In the genomic region with DNA sequence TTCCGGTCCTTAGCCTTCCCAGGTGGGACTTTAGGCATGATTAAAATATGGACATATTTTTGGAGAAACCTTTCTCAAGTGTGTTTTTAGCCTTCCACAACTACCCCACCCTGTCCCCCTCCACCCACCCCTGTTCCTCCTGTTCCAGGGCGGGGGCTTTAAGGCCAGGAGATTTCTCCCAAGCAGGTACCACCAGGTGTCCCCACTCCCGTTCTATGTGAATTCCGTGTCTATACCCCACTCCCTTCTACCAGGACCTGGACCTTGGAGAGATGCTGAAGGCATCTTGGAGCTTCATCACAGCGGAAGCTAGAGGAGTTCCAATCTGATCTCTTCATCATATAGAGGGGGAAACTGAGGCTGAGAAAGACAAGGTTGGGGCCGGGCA, we compare ENCODE assay signal across 21 cellular contexts. TPM values are rescaled to one million over a fixed set of nuclear protein-coding genes. Genes with fewer than 3 reads are reported as not detected.
DNase-seq lines count a peak whose midpoint lies in the region; FAIRE-seq and TF ChIP-seq lines count a peak whose summit lies in the region.
"Had no signal": no experiment of that assay in that cellular context is flagged by ENCODE, and none has a peak within 500 bp of the region (broad histone marks: within the 10 kb centered on the region; RNA-seq: fewer than 3 reads in every experiment).

No MANE protein-coding gene starts in this region.

- H3K23me2 ChIP-seq in H9 (ENCODE audit: insufficient read length, low read depth, low read length, poor library complexity, severe bottlenecking) = no peaks in the 10 kb centered on the region

- H3K4me3 Mint-ChIP-seq in H9 = no peak overlapping the region
- H3K4me3 Mint-ChIP-seq: CD4-positive, alpha-beta T cell had no signal

- no peak overlapping the region for H3K9ac ChIP-seq in H9 (ENCODE audit: extremely low read depth, insufficient read length, low read length)
- H3K9ac ChIP-seq: BLaER1 had no signal

- H3K4me1 ChIP-seq in H9 (ENCODE audit: insufficient read depth, low read length) = peaks cover 15% of the 10 kb centered on the region; the same call in 1 of the 2 replicates
- no peaks in the 10 kb centered on the region for H3K4me1 ChIP-seq in hepatocyte (ENCODE audit: insufficient read depth)

- H3K36me3 ChIP-seq in hepatocyte (replicated peaks; ENCODE audit: insufficient read depth, low read depth) = no peaks in the 10 kb centered on the region
- H3K36me3 ChIP-seq: BLaER1 had no signal

- H3K4me1 Mint-ChIP-seq in H9 = peaks cover 62 to 92% of the 10 kb centered on the region in 2 experiments

- no peak overlapping the region for H4K8ac ChIP-seq in H9 (replicated peaks; ENCODE audit: insufficient read length, low read depth, low read length)

- H2BK5ac ChIP-seq in H9 (ENCODE audit: insufficient read length, low read length) = no peak overlapping the region

- H3K27ac ChIP-seq in H9 (ENCODE audit: insufficient read length, low read depth, low read length) (no peak overlapping the region), hepatocyte (no peak overlapping the region), caudate nucleus (ENCODE audit: low read depth, low read length) (no peak overlapping the region)
- H3K27ac ChIP-seq: BLaER1 had no signal

- H2BK20ac ChIP-seq in H9 (ENCODE audit: low read depth, low read length, poor library complexity, severe bottlenecking) = no peak overlapping the region

- no peak overlapping the region for H3K23ac ChIP-seq in H9 (ENCODE audit: insufficient read length, low read depth, low read length)

- no peaks in the 10 kb centered on the region for H3K79me1 ChIP-seq in H9 (ENCODE audit: insufficient read depth, low read depth, low read length, poor library complexity, severe bottlenecking)

- H3K79me2 ChIP-seq in H9 (ENCODE audit: insufficient read depth, low read length) = no peaks in the 10 kb centered on the region
- H3K79me2 ChIP-seq in hepatocyte = no peaks in the 10 kb centered on the region

- H2AFZ ChIP-seq in H9 (ENCODE audit: low read length) (no peak overlapping the region), hepatocyte (no peak overlapping the region)

- H3K27ac Mint-ChIP-seq in H9 = no peak overlapping the region
- H3K27ac Mint-ChIP-seq: CD4-positive, alpha-beta T cell had no signal

- H2BK120ac ChIP-seq in H9 (ENCODE audit: low read depth, low read length, poor library complexity, severe bottlenecking) = no peak overlapping the region

- no peak overlapping the region for H3K14ac ChIP-seq in H9 (ENCODE audit: insufficient read depth, low read length)

- TF ChIP-seq CTCF in GM13977 (IDR thresholded peaks at IDR 0.05; ENCODE audit: extremely low read depth, insufficient read depth, missing control alignments) = no peak
- TF ChIP-seq CTCF in H9 (conservative IDR thresholded peaks at IDR 0.05) = 0 out of 3 replicates have a peak, but pooled peaks have one; percentile 18
- TF ChIP-seq CTCF in hepatocyte (IDR thresholded peaks at IDR 0.05; ENCODE audit: poor library complexity) = no peak

- no peak overlapping the region for H2BK12ac ChIP-seq in H9 (ENCODE audit: insufficient read length, low read depth, low read length)

- no peaks in the 10 kb centered on the region for H3K9me2 ChIP-seq in hepatocyte (replicated peaks; ENCODE audit: insufficient read depth)

- in situ Hi-C loops in GM13977 (cut with MboI; ENCODE audit: low pct_unique_long_range_greater_than_20kb, low sequenced_read_pairs, unreplicated experiment) = no loop called here

- H3K27me3 Mint-ChIP-seq in H9 (ENCODE audit: low read depth) = peaks cover 28% of the 10 kb centered on the region

- H3K9me3 Mint-ChIP-seq in H9 = no peaks in the 10 kb centered on the region; a peak in 1 of 5 replicates
- H3K9me3 Mint-ChIP-seq: CD4-positive, alpha-beta T cell had no signal

- no CpG with 5 or more reads among the region's 6 CpGs for WGBS in H9 (ENCODE audit: extremely low coverage, insufficient read length, low lambda C conversion rate)
- WGBS in hepatocyte (ENCODE audit: low lambda C conversion rate, missing lambda C conversion rate) = 59% methylated on average over 6 of the region's 6 CpGs

- no peaks in the 10 kb centered on the region for H3K36me3 Mint-ChIP-seq in H9 (ENCODE audit: insufficient read depth in 1 of 3, low read depth in 3 of 3)

- H3T11ph ChIP-seq in H9 (ENCODE audit: low read length) = no peak overlapping the region

- H2AK5ac ChIP-seq in H9 (ENCODE audit: insufficient read length, low read length) = no peak overlapping the region

- H3K18ac ChIP-seq in H9 (ENCODE audit: insufficient read length, low read depth, low read length) = no peak overlapping the region

- no peaks in the 10 kb centered on the region for H3K9me3 ChIP-seq in H9 (ENCODE audit: control insufficient read depth, low read depth, low read length)
- H3K9me3 ChIP-seq in hepatocyte (ENCODE audit: low read depth) = no peaks in the 10 kb centered on the region
- H3K9me3 ChIP-seq: BLaER1 had no signal

- DNase-seq in GM13977 (ENCODE audit: low spot score) (peak; percentile 14), H9 (no peak), hepatocyte (ENCODE audit: low spot score) (peak; percentile 3), urothelium cell line (ENCODE audit: low spot score) (no peak), dermis blood vessel endothelial cell (no peak), caudate nucleus (lab: John Stamatoyannopoulos, UW) (no peak), iPS-NIHi7 (ENCODE audit: extremely low spot score) (no peak)
- DNase-seq: ACHN; CD4-positive, alpha-beta T cell; COR-L47; DMS79 treated with DMSO at 0.1 percent for 48 hours; GOT3; KG1; NCI-H1092 treated with DMSO at 0.1 percent for 48 hours; NCI-H1436 treated with DMSO at 0.1 percent for 48 hours; NCI-H1930; NCI-H226; NCI-H510A treated with DMSO at 0.1 percent for 48 hours; NCI-H748 treated with DMSO at 0.1 percent for 48 hours had no signal

- H4K5ac ChIP-seq in H9 (ENCODE audit: insufficient read length, low read depth, low read length) = no peak overlapping the region

- H2BK15ac ChIP-seq in H9 (ENCODE audit: low read depth, low read length) = no peak overlapping the region

- H3K4ac ChIP-seq in H9 (ENCODE audit: low read depth, low read length) = no peak overlapping the region

- H4K20me1 ChIP-seq in H9 (ENCODE audit: control insufficient read depth, insufficient read depth, insufficient read length) (peaks cover 2% of the 10 kb centered on the region), hepatocyte (ENCODE audit: insufficient read depth, poor library complexity, severe bottlenecking) (no peaks in the 10 kb centered on the region)
- H4K20me1 ChIP-seq: BLaER1 had no signal

- H4K91ac ChIP-seq in H9 (ENCODE audit: insufficient read length, low read depth, low read length) = no peak overlapping the region

- FAIRE-seq in urothelium cell line (lab: Jason Lieb, UNC) = peak; percentile 77
- FAIRE-seq: GM12878 had no signal

- no peak overlapping the region for H3K56ac ChIP-seq in H9 (ENCODE audit: insufficient read length, low read depth, low read length)

- peak overlapping the region; percentile 11 for H3K4me2 ChIP-seq in H9 (ENCODE audit: insufficient read depth, insufficient read length, low read length)
- H3K4me2 ChIP-seq in hepatocyte = peak overlapping the region; percentile 29
- H3K4me2 ChIP-seq: BLaER1 had no signal

- no peaks in the 10 kb centered on the region for H3K27me3 ChIP-seq in H9 (ENCODE audit: insufficient read depth, low read length)
- H3K27me3 ChIP-seq in hepatocyte = peaks cover 14% of the 10 kb centered on the region
- H3K27me3 ChIP-seq: BLaER1 had no signal

- H3K4me3 ChIP-seq in hepatocyte = no peak overlapping the region
- H3K4me3 ChIP-seq: BLaER1, GM12878 had no signal

RNA-seq across cellular contexts. Expression of gene CA4, which starts 9.7 kb away (rescaled TPM):
- total RNA-seq in H9 (2021) = 1.4 and 1.7 TPM in 2 replicates
- 1.2 and 1.9 TPM in 2 replicates for total RNA-seq in hepatocyte
- polyA plus RNA-seq in hepatocyte = 6.1 and 9.8 TPM in 2 replicates
- total RNA-seq in dermis blood vessel endothelial cell = 3.2 and 4.0 TPM in 2 replicates
- total RNA-seq: CD4-positive, alpha-beta T cell; GM12878 had no signal

Comparison
In these comparisons a context has a peak if more than half of its experiments do, and no peak if none do; other contexts are left out.
1. DNase-seq: peak in GM13977 (single experiment) and hepatocyte (single experiment); none in H9 (single experiment), urothelium cell line (single experiment), dermis blood vessel endothelial cell (single experiment), caudate nucleus (0 of 61) and iPS-NIHi7 (single experiment).